28 cellular contexts compared by ENCODE assay signal in genomic region chr6:135910943-135911618, GRCh38. TPM values are rescaled to one million over a fixed set of nuclear protein-coding genes. Genes with fewer than 3 reads are reported as not detected.
"Had no signal": no experiment of that assay in that cellular context is flagged by ENCODE, and none has a peak within 500 bp of the region (broad histone marks: within the 10 kb centered on the region; RNA-seq: fewer than 3 reads in every experiment).

No MANE protein-coding gene starts in this region.

- H3K4me1 Mint-ChIP-seq: central memory CD8-positive, alpha-beta T cell; endodermal cell; neural crest cell; WTC11 had no signal

- H3K9me3 ChIP-seq: esophagus muscularis mucosa, psoas muscle, right atrium auricular region, stomach, tibial artery had no signal

- H3K27ac Mint-ChIP-seq: activated CD4-positive, alpha-beta memory T cell treated with anti-CD3 and anti-CD28 coated beads, Interleukin-2, amount 10 ng/mL, durations not matched to agents 7 days and 5 days; activated CD4-positive, alpha-beta T cell treated with anti-CD3 and anti-CD28 coated beads, Interleukin-2, amount 10 ng/mL, durations not matched to agents 7 days and 5 days; activated naive CD8-positive, alpha-beta T cell treated with anti-CD3 and anti-CD28 coated beads, Interleukin-2, amount 50 U/mL, for 24 hours; activated T-cell treated with anti-CD3 and anti-CD28 coated beads, Interleukin-2, amount 50 U/mL, for 24 hours; dendritic cell treated with granulocyte-macrophage colony-stimulating factor and Interleukin-4, amounts not matched to agents 40 ng/mL and 50 ng/mL, for 4 days; endodermal cell; mesothelial cell of epicardium; naive thymus-derived CD4-positive, alpha-beta T cell; stimulated activated naive B cell treated with anti-CD40 and anti-IgM and Interleukin-4, amounts not matched to agents 10 μg/mL and 1 μg/mL and 100 μg/mL, for 72 hours; WTC11 had no signal

- H3K27me3 Mint-ChIP-seq: activated CD4-positive, alpha-beta memory T cell treated with anti-CD3 and anti-CD28 coated beads, Interleukin-2, amount 10 ng/mL, durations not matched to agents 7 days and 5 days; activated CD4-positive, alpha-beta T cell treated with anti-CD3 and anti-CD28 coated beads, Interleukin-2, amount 10 ng/mL, durations not matched to agents 7 days and 5 days; activated naive CD4-positive, alpha-beta T cell treated with anti-CD3 and anti-CD28 coated beads, Interleukin-2, amount 50 U/mL, for 24 hours; activated naive CD8-positive, alpha-beta T cell treated with anti-CD3 and anti-CD28 coated beads, Interleukin-2, amount 50 U/mL, for 24 hours; activated T-cell treated with anti-CD3 and anti-CD28 coated beads, Interleukin-2, amount 50 U/mL, for 24 hours; central memory CD8-positive, alpha-beta T cell; naive thymus-derived CD4-positive, alpha-beta T cell; stimulated activated naive B cell treated with anti-CD40 and anti-IgM and Interleukin-4, amounts not matched to agents 10 μg/mL and 1 μg/mL and 100 μg/mL, for 72 hours had no signal

- ATAC-seq: activated naive CD8-positive, alpha-beta T cell treated with anti-CD3 and anti-CD28 coated beads, Interleukin-2, amount 50 U/mL, for 24 hours; left colon; naive thymus-derived CD4-positive, alpha-beta T cell; psoas muscle; stimulated activated naive B cell treated with anti-CD40 and anti-IgM and Interleukin-4, amounts not matched to agents 10 μg/mL and 1 μg/mL and 100 μg/mL, for 72 hours; WTC11 had no signal

- H3K27me3 ChIP-seq: esophagus muscularis mucosa, right atrium auricular region, stomach, tibial artery had no signal

- H3K9me3 Mint-ChIP-seq: activated CD4-positive, alpha-beta memory T cell treated with anti-CD3 and anti-CD28 coated beads, Interleukin-2, amount 10 ng/mL, durations not matched to agents 7 days and 5 days; activated CD4-positive, alpha-beta T cell treated with anti-CD3 and anti-CD28 coated beads, Interleukin-2, amount 10 ng/mL, durations not matched to agents 7 days and 5 days; activated naive CD4-positive, alpha-beta T cell treated with anti-CD3 and anti-CD28 coated beads, Interleukin-2, amount 50 U/mL, for 24 hours; activated naive CD8-positive, alpha-beta T cell treated with anti-CD3 and anti-CD28 coated beads, Interleukin-2, amount 50 U/mL, for 24 hours; activated T-cell treated with anti-CD3 and anti-CD28 coated beads, Interleukin-2, amount 50 U/mL, for 24 hours; central memory CD8-positive, alpha-beta T cell; dendritic cell treated with granulocyte-macrophage colony-stimulating factor and Interleukin-4, amounts not matched to agents 40 ng/mL and 50 ng/mL, for 4 days; endodermal cell; naive thymus-derived CD4-positive, alpha-beta T cell; neural crest cell; stimulated activated naive B cell treated with anti-CD40 and anti-IgM and Interleukin-4, amounts not matched to agents 10 μg/mL and 1 μg/mL and 100 μg/mL, for 72 hours; WTC11 had no signal

- H3K4me3 Mint-ChIP-seq: activated CD4-positive, alpha-beta memory T cell treated with anti-CD3 and anti-CD28 coated beads, Interleukin-2, amount 10 ng/mL, durations not matched to agents 7 days and 5 days; activated CD4-positive, alpha-beta T cell treated with anti-CD3 and anti-CD28 coated beads, Interleukin-2, amount 10 ng/mL, durations not matched to agents 7 days and 5 days; activated naive CD4-positive, alpha-beta T cell treated with anti-CD3 and anti-CD28 coated beads, Interleukin-2, amount 50 U/mL, for 24 hours; activated naive CD8-positive, alpha-beta T cell treated with anti-CD3 and anti-CD28 coated beads, Interleukin-2, amount 50 U/mL, for 24 hours; activated T-cell treated with anti-CD3 and anti-CD28 coated beads, Interleukin-2, amount 50 U/mL, for 24 hours; central memory CD8-positive, alpha-beta T cell; dendritic cell treated with granulocyte-macrophage colony-stimulating factor and Interleukin-4, amounts not matched to agents 40 ng/mL and 50 ng/mL, for 4 days; endodermal cell; mesothelial cell of epicardium; naive thymus-derived CD4-positive, alpha-beta T cell; neural crest cell; stimulated activated naive B cell treated with anti-CD40 and anti-IgM and Interleukin-4, amounts not matched to agents 10 μg/mL and 1 μg/mL and 100 μg/mL, for 72 hours; WTC11 had no signal

- H3K36me3 ChIP-seq: esophagus muscularis mucosa, right atrium auricular region, stomach, tibial artery had no signal

- DNase-seq: activated CD4-positive, alpha-beta memory T cell treated with anti-CD3 and anti-CD28 coated beads, Interleukin-2, amount 10 ng/mL, durations not matched to agents 7 days and 5 days; activated CD4-positive, alpha-beta T cell treated with anti-CD3 and anti-CD28 coated beads for 1 hour; activated CD4-positive, alpha-beta T cell treated with anti-CD3 and anti-CD28 coated beads, Interleukin-2, amount 10 ng/mL, durations not matched to agents 7 days and 5 days; activated CD8-positive, alpha-beta memory T cell treated with anti-CD3 and anti-CD28 coated beads, Interleukin-2, amount 50 U/mL, for 48 hours; activated gamma-delta T cell treated with Interleukin-2 at 50 U/mL for 16 hours; activated naive CD8-positive, alpha-beta T cell treated with anti-CD3 and anti-CD28 coated beads, Interleukin-2, amount 50 U/mL, for 24 hours; activated T-cell treated with anti-CD3 and anti-CD28 coated beads, Interleukin-2, amount 50 U/mL, for 24 hours; endodermal cell; left colon; mammary epithelial cell; naive thymus-derived CD4-positive, alpha-beta T cell; nucleus accumbens; psoas muscle; stimulated activated CD4-positive, alpha-beta T cell treated with anti-CD3 and anti-CD28 coated beads, Interleukin-15, amount 100 ng/mL, for 24 hours; stimulated activated CD4-positive, alpha-beta T cell treated with anti-CD3 and anti-CD28 coated beads, Interleukin-2, amount 100 ng/mL, for 24 hours; stimulated activated naive B cell treated with anti-CD40 and anti-IgM and Interleukin-4, amounts not matched to agents 10 μg/mL and 1 μg/mL and 100 μg/mL, for 72 hours; stomach; T-helper 2 cell; tibial artery had no signal

- H3K36me3 Mint-ChIP-seq: activated naive CD4-positive, alpha-beta T cell treated with anti-CD3 and anti-CD28 coated beads, Interleukin-2, amount 50 U/mL, for 24 hours; stimulated activated naive B cell treated with anti-CD40 and anti-IgM and Interleukin-4, amounts not matched to agents 10 μg/mL and 1 μg/mL and 100 μg/mL, for 72 hours; WTC11 had no signal

- H2AFZ ChIP-seq: parathyroid adenoma had no signal

- H3K4me3 ChIP-seq: esophagus muscularis mucosa, psoas muscle, right atrium auricular region, stomach, tibial artery had no signal

- H3K79me2 ChIP-seq: parathyroid adenoma had no signal

- H3K27ac ChIP-seq: esophagus muscularis mucosa, parathyroid adenoma, psoas muscle, right atrium auricular region, stomach, tibial artery had no signal

- H3K4me1 ChIP-seq: esophagus muscularis mucosa, parathyroid adenoma, psoas muscle, right atrium auricular region, tibial artery had no signal

RNA-seq across cellular contexts. Expression of gene PDE7B, which starts 59.6 kb away (rescaled TPM):
- total RNA-seq: WTC11 had no signal
